Comparison of ENCODE assay signal across 1 cellular context in genomic region chr15:58467722-58468436, GRCh38.
A peak's percentile ranks its signal among the peaks of the same experiment; 100 is the strongest.
TF ChIP-seq lines count a peak whose summit lies in the region.

No MANE protein-coding gene starts in this region.

TF ChIP-seq in HepG2, 621 proteins besides CTCF, POLR2A, EP300 and RAD21 (continued from another document and continues in another):
- TF ChIP-seq SOX6 (IDR thresholded peaks at IDR 0.05) (no peak), SOX6 (CRISPR knock-in tag; IDR thresholded peaks at IDR 0.05) (0 out of 2 replicates have a peak, but pooled peaks have one; percentile 26), SMARCC2 (IDR thresholded peaks at IDR 0.05) (no peak), HDAC2 (CRISPR knock-in tag; IDR thresholded peaks at IDR 0.05) (peak; percentile 23; the same call in 1 of the 2 replicates), ZNF775 (CRISPR knock-in tag; IDR thresholded peaks at IDR 0.05; ENCODE audit: borderline replicate concordance) (no peak), ZFP36 (IDR thresholded peaks at IDR 0.05; ENCODE audit: borderline replicate concordance, low read depth, low read length, partially characterized antibody) (no peak), ZNF441 (CRISPR knock-in tag; IDR thresholded peaks at IDR 0.05; ENCODE audit: borderline replicate concordance) (no peak), ZNF274 (CRISPR knock-in tag; IDR thresholded peaks at IDR 0.05) (no peak), KLF11 (CRISPR knock-in tag; IDR thresholded peaks at IDR 0.05) (0 out of 2 replicates have a peak, but pooled peaks have one; percentile 8), MED1 (CRISPR knock-in tag; IDR thresholded peaks at IDR 0.05) (0 out of 2 replicates have a peak, but pooled peaks have one; percentile 0), THRA (CRISPR knock-in tag; IDR thresholded peaks at IDR 0.05; ENCODE audit: borderline replicate concordance) (no peak; the same call in 1 of the 2 replicates), CBFB (CRISPR knock-in tag; IDR thresholded peaks at IDR 0.05) (0 out of 2 replicates have a peak, but pooled peaks have one; percentile 51), LCORL (IDR thresholded peaks at IDR 0.05) (no peak), LCORL (CRISPR knock-in tag; IDR thresholded peaks at IDR 0.05) (peak; percentile 47), ZFP1 (CRISPR knock-in tag; IDR thresholded peaks at IDR 0.05) (0 out of 2 replicates have a peak, but pooled peaks have one; percentile 27), ZFX (CRISPR knock-in tag; IDR thresholded peaks at IDR 0.05; ENCODE audit: low read depth) (peak; percentile 9; the same call in 1 of the 2 replicates), FOXP1 (IDR thresholded peaks at IDR 0.05) (no peak), FOXP1 (CRISPR knock-in tag; IDR thresholded peaks at IDR 0.05) (peak; percentile 62; the same call in 1 of the 2 replicates), ZNF318 (CRISPR knock-in tag; IDR thresholded peaks at IDR 0.05) (no peak), ZNF629 (CRISPR knock-in tag; conservative IDR thresholded peaks at IDR 0.05) (0 out of 2 replicates have a peak, but pooled peaks have one; percentile 13), PRDM15 (CRISPR knock-in tag; IDR thresholded peaks at IDR 0.05) (peak; percentile 92), ZNF772 (CRISPR knock-in tag; IDR thresholded peaks at IDR 0.05) (no peak), HIVEP1 (CRISPR knock-in tag; IDR thresholded peaks at IDR 0.05) (no peak), ZMAT3 (CRISPR knock-in tag; conservative IDR thresholded peaks at IDR 0.05) (0 out of 2 replicates have a peak, but pooled peaks have one; percentile 35), MAFG (CRISPR knock-in tag; IDR thresholded peaks at IDR 0.05) (no peak), FOSL2 (CRISPR knock-in tag; IDR thresholded peaks at IDR 0.05) (peak; percentile 70), CBX5 (CRISPR knock-in tag; IDR thresholded peaks at IDR 0.05; ENCODE audit: borderline replicate concordance) (peak; percentile 28; the same call in 1 of the 2 replicates), ZBTB46 (CRISPR knock-in tag; IDR thresholded peaks at IDR 0.05; ENCODE audit: borderline replicate concordance) (no peak), RARA (CRISPR knock-in tag; IDR thresholded peaks at IDR 0.05) (peak; percentile 83), ZBTB3 (CRISPR knock-in tag; IDR thresholded peaks at IDR 0.05; ENCODE audit: borderline replicate concordance, low read depth) (no peak), ZNF510 (CRISPR knock-in tag; IDR thresholded peaks at IDR 0.05; ENCODE audit: low read depth) (0 out of 2 replicates have a peak, but pooled peaks have one; percentile 55), NFE2L1 (CRISPR knock-in tag; IDR thresholded peaks at IDR 0.05; ENCODE audit: borderline replicate concordance) (no peak), ZNF792 (CRISPR knock-in tag; IDR thresholded peaks at IDR 0.05) (0 out of 2 replicates have a peak, but pooled peaks have one; percentile 24), ETS1 (CRISPR knock-in tag; IDR thresholded peaks at IDR 0.05) (no peak), RXRB (CRISPR knock-in tag; IDR thresholded peaks at IDR 0.05; ENCODE audit: borderline replicate concordance) (peak; percentile 38; the same call in 1 of the 2 replicates), CREM (IDR thresholded peaks at IDR 0.05) (peak; percentile 57), CREM (CRISPR knock-in tag; IDR thresholded peaks at IDR 0.05) (no peak), NFE2 (CRISPR knock-in tag; IDR thresholded peaks at IDR 0.05) (no peak), CEBPG (CRISPR knock-in tag; IDR thresholded peaks at IDR 0.05) (peak; percentile 64; the same call in 1 of the 2 replicates), ZNF580 (CRISPR knock-in tag; IDR thresholded peaks at IDR 0.05; ENCODE audit: borderline replicate concordance, low read depth) (0 out of 2 replicates have a peak, but pooled peaks have one; percentile 17), ZNF879 (CRISPR knock-in tag; IDR thresholded peaks at IDR 0.05) (no peak), ELF1 (CRISPR knock-in tag; IDR thresholded peaks at IDR 0.05) (no peak)
- TF ChIP-seq, protein P1, sequence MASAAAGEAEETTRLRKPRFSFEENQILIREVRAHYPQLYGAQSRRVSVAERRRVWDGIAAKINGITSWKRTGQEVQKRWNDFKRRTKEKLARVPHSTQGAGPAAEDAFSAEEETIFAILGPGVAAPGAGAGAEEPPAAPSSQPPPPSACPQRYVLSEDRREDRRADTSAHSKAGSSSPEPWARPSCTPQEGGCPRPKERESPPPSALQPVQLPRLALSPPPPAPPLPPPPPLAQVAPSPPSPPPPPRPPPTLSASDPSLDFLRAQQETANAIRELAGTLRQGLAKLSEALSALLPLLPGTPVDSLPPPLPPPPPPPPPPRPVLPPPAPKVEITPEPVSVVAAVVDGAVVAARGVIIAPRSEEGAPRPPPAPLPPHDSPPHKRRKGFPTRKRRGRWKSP (CRISPR knock-in tag; IDR thresholded peaks at IDR 0.05) = no peak
- TF ChIP-seq, protein P2, sequence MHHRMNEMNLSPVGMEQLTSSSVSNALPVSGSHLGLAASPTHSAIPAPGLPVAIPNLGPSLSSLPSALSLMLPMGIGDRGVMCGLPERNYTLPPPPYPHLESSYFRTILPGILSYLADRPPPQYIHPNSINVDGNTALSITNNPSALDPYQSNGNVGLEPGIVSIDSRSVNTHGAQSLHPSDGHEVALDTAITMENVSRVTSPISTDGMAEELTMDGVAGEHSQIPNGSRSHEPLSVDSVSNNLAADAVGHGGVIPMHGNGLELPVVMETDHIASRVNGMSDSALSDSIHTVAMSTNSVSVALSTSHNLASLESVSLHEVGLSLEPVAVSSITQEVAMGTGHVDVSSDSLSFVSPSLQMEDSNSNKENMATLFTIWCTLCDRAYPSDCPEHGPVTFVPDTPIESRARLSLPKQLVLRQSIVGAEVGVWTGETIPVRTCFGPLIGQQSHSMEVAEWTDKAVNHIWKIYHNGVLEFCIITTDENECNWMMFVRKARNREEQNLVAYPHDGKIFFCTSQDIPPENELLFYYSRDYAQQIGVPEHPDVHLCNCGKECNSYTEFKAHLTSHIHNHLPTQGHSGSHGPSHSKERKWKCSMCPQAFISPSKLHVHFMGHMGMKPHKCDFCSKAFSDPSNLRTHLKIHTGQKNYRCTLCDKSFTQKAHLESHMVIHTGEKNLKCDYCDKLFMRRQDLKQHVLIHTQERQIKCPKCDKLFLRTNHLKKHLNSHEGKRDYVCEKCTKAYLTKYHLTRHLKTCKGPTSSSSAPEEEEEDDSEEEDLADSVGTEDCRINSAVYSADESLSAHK (CRISPR knock-in tag; IDR thresholded peaks at IDR 0.05; ENCODE audit: borderline replicate concordance) = no peak
